ENCODE assay signal across 12 cellular contexts in genomic region chr9:137221477-137222111, GRCh38. TPM values are rescaled to one million over a fixed set of nuclear protein-coding genes. Genes with fewer than 3 reads are reported as not detected.
DNase-seq lines count a peak whose midpoint lies in the region; ATAC-seq and TF ChIP-seq lines count a peak whose summit lies in the region.
"Had no signal": no experiment of that assay in that cellular context is flagged by ENCODE, and none has a peak within 500 bp of the region (broad histone marks: within the 10 kb centered on the region; RNA-seq: fewer than 3 reads in every experiment).

No MANE protein-coding gene starts in this region.

- no peak overlapping the region for H3K4me3 Mint-ChIP-seq in activated naive CD4-positive, alpha-beta T cell treated with anti-CD3 and anti-CD28 coated beads, Interleukin-2, amount 10 ng/mL, durations not matched to agents 7 days and 5 days

- no peaks in the 10 kb centered on the region for H3K36me3 Mint-ChIP-seq in activated naive CD4-positive, alpha-beta T cell treated with anti-CD3 and anti-CD28 coated beads, Interleukin-2, amount 10 ng/mL, durations not matched to agents 7 days and 5 days
- H3K36me3 Mint-ChIP-seq in activated naive CD4-positive, alpha-beta T cell treated with anti-CD3 and anti-CD28 coated beads, Interleukin-2, amount 50 U/mL, for 72 hours: no peaks in the 10 kb centered on the region
- H3K36me3 Mint-ChIP-seq: activated naive CD4-positive, alpha-beta T cell treated with anti-CD3 and anti-CD28 coated beads, Interleukin-2, amount 50 U/mL, for 24 hours; IgD-negative memory B cell had no signal

- H3K4me3 ChIP-seq in iPS-15b (ENCODE audit: low read depth, low read length): peak overlapping the region; percentile 43
- peak overlapping the region; percentile 63 for H3K4me3 ChIP-seq in thoracic aorta

- TF ChIP-seq CTCF in RWPE1 (conservative IDR thresholded peaks at IDR 0.05; ENCODE audit: low read depth) (no peak), thoracic aorta (IDR thresholded peaks at IDR 0.05) (no peak)

- H3K36me3 ChIP-seq in iPS-15b (ENCODE audit: control insufficient read depth, insufficient read depth, low read length) (peaks cover 3% of the 10 kb centered on the region), thoracic aorta (no peaks in the 10 kb centered on the region)

- CTCF ChIA-PET in activated naive CD4-positive, alpha-beta T cell treated with anti-CD3 and anti-CD28 coated beads, Interleukin-2, amount 10 ng/mL, durations not matched to agents 7 days and 5 days (lab: Charles Lee): interaction anchor here (1.3 to 2.4 kb wide), 2 partner anchors 33 to 126 kb away, joined by 4 to 7 read pairs; partner anchors contain the start of genes ANAPC2 and SSNA1
- CTCF ChIA-PET in RWPE1 (lab: Yijun Ruan, JAX): interaction anchor here (2.1 kb wide), 1 partner anchor 15 kb away, joined by 16 read pairs; no protein-coding TSS in a partner anchor

- H3K27me3 ChIP-seq in iPS-15b (ENCODE audit: control insufficient read depth, insufficient read depth, low read length) (no peaks in the 10 kb centered on the region), thoracic aorta (replicated peaks; ENCODE audit: insufficient read depth) (no peaks in the 10 kb centered on the region)

- H3K4me1 Mint-ChIP-seq in activated naive CD4-positive, alpha-beta T cell treated with anti-CD3 and anti-CD28 coated beads, Interleukin-2, amount 10 ng/mL, durations not matched to agents 7 days and 5 days: peaks cover 23% of the 10 kb centered on the region

- H3K9ac ChIP-seq in iPS-15b (ENCODE audit: low read depth, low read length): no peak overlapping the region

- H3K27me3 Mint-ChIP-seq in activated naive CD4-positive, alpha-beta T cell treated with anti-CD3 and anti-CD28 coated beads, Interleukin-2, amount 10 ng/mL, durations not matched to agents 7 days and 5 days: no peaks in the 10 kb centered on the region
- H3K27me3 Mint-ChIP-seq: activated naive CD4-positive, alpha-beta T cell treated with anti-CD3 and anti-CD28 coated beads, Interleukin-2, amount 50 U/mL, for 24 hours had no signal

- no peak overlapping the region for H3K27ac Mint-ChIP-seq in activated naive CD4-positive, alpha-beta T cell treated with anti-CD3 and anti-CD28 coated beads, Interleukin-2, amount 10 ng/mL, durations not matched to agents 7 days and 5 days
- H3K27ac Mint-ChIP-seq in activated naive CD4-positive, alpha-beta T cell treated with anti-CD3 and anti-CD28 coated beads, Interleukin-2, amount 50 U/mL, for 72 hours: no peak overlapping the region
- H3K27ac Mint-ChIP-seq: activated naive CD4-positive, alpha-beta T cell treated with anti-CD3 and anti-CD28 coated beads, Interleukin-2, amount 50 U/mL, for 24 hours; IgD-negative memory B cell; T-helper 1 cell treated with Interleukin-12 subunit alpha and Interleukin-12 subunit beta and Interleukin-4 antibody, amounts not matched to agents 30 μg/mL and 1 μg/mL, for 36 hours had no signal

- H3K4me1 ChIP-seq in iPS-15b (ENCODE audit: control insufficient read depth, insufficient read depth, low read length): no peaks in the 10 kb centered on the region
- peaks cover 7 to 19% of the 10 kb centered on the region in 2 donors for H3K4me1 ChIP-seq in thoracic aorta (ENCODE audit: control insufficient read depth in 1 of 2, low read depth in 2 of 2)

- H3K27ac ChIP-seq in RWPE1: peak overlapping the region; percentile 95
- no peak overlapping the region for H3K27ac ChIP-seq in thoracic aorta

- ATAC-seq in activated naive CD4-positive, alpha-beta T cell treated with anti-CD3 and anti-CD28 coated beads, Interleukin-2, amount 50 U/mL, for 72 hours: no peak
- ATAC-seq in thoracic aorta (ENCODE audit: insufficient number of reproducible peaks, low FRiP score, low read depth) (no peak), HG02588 (IDR thresholded peaks at IDR 0.05; ENCODE audit: unreplicated experiment) (no peak), HG03095 (IDR thresholded peaks at IDR 0.05; ENCODE audit: unreplicated experiment) (no peak)

- peak; percentile 62 for DNase-seq in activated naive CD4-positive, alpha-beta T cell treated with anti-CD3 and anti-CD28 coated beads, Interleukin-2, amount 10 ng/mL, durations not matched to agents 7 days and 5 days
- no peak for DNase-seq in activated naive CD4-positive, alpha-beta T cell treated with anti-CD3 and anti-CD28 coated beads, Interleukin-2, amount 50 U/mL, for 72 hours (ENCODE audit: low spot score in 2 of 2)
- DNase-seq in RWPE1 (ENCODE audit: low spot score) (no peak), thoracic aorta (ENCODE audit: low spot score) (no peak), SKM-1 (lab: John Stamatoyannopoulos, UW; ENCODE audit: unreplicated experiment) (no peak)
- DNase-seq: DND-41 had no signal

- H3K9me3 ChIP-seq in iPS-15b (ENCODE audit: control insufficient read depth, insufficient read depth, low read length) (no peaks in the 10 kb centered on the region), thoracic aorta (no peaks in the 10 kb centered on the region)

- no peaks in the 10 kb centered on the region for H3K9me3 Mint-ChIP-seq in activated naive CD4-positive, alpha-beta T cell treated with anti-CD3 and anti-CD28 coated beads, Interleukin-2, amount 10 ng/mL, durations not matched to agents 7 days and 5 days
- no peaks in the 10 kb centered on the region for H3K9me3 Mint-ChIP-seq in activated naive CD4-positive, alpha-beta T cell treated with anti-CD3 and anti-CD28 coated beads, Interleukin-2, amount 50 U/mL, for 72 hours
- H3K9me3 Mint-ChIP-seq: activated naive CD4-positive, alpha-beta T cell treated with anti-CD3 and anti-CD28 coated beads, Interleukin-2, amount 50 U/mL, for 24 hours; IgD-negative memory B cell; T-helper 1 cell treated with Interleukin-12 subunit alpha and Interleukin-12 subunit beta and Interleukin-4 antibody, amounts not matched to agents 30 μg/mL and 1 μg/mL, for 36 hours had no signal

- POLR2A ChIA-PET in RWPE1 (lab: Yijun Ruan, JAX; ENCODE audit: low non-redundant PET): interaction anchor here (0.6 to 0.7 kb wide), 3 partner anchors 21 to 193 kb away, joined by 3 to 5 read pairs (median 3); partner anchors contain the start of gene SSNA1

RNA-seq across cellular contexts. Expression of gene RNF208, which starts 0.4 kb away (rescaled TPM):
- 1 to 10 TPM; 3.1 to 9.4 TPM for total RNA-seq in activated naive CD4-positive, alpha-beta T cell treated with anti-CD3 and anti-CD28 coated beads, Interleukin-2, amount 50 U/mL, for 72 hours
- total RNA-seq in thoracic aorta: 1 to 10 TPM in 1 of 2 donors, not detected in 1; 3.7 TPM

RNA-seq across cellular contexts. Expression of gene CYSRT1, which starts 3.4 kb away (rescaled TPM):
- total RNA-seq in activated naive CD4-positive, alpha-beta T cell treated with anti-CD3 and anti-CD28 coated beads, Interleukin-2, amount 50 U/mL, for 72 hours: under 1 TPM; 0.34 to 0.64 TPM
- not detected for total RNA-seq in thoracic aorta

RNA-seq across cellular contexts. Expression of gene RNF224, which starts 5.7 kb away (rescaled TPM):
- not detected for total RNA-seq in activated naive CD4-positive, alpha-beta T cell treated with anti-CD3 and anti-CD28 coated beads, Interleukin-2, amount 50 U/mL, for 72 hours
- total RNA-seq in thoracic aorta: not detected

RNA-seq across cellular contexts. Expression of gene SLC34A3, which starts 9.1 kb away (rescaled TPM):
- total RNA-seq in activated naive CD4-positive, alpha-beta T cell treated with anti-CD3 and anti-CD28 coated beads, Interleukin-2, amount 50 U/mL, for 72 hours: under 1 TPM in 1 of 2 donors, not detected in 1; 0.12 TPM
- under 1 TPM in 1 of 2 donors, not detected in 1; 0.54 TPM for total RNA-seq in thoracic aorta

RNA-seq across cellular contexts. Expression of gene NDOR1, which starts 16.1 kb away (rescaled TPM):
- 10 to 100 TPM; 31.7 to 48.5 TPM for total RNA-seq in activated naive CD4-positive, alpha-beta T cell treated with anti-CD3 and anti-CD28 coated beads, Interleukin-2, amount 50 U/mL, for 72 hours
- total RNA-seq in thoracic aorta: 10 to 100 TPM; 13.3 to 17.7 TPM
